In genomic region chr1:169064103-169064502, GRCh38 we compare ENCODE assay signal across 25 cellular contexts.
"Had no signal": no experiment of that assay in that cellular context is flagged by ENCODE, and none has a peak within 500 bp of the region (broad histone marks: within the 10 kb centered on the region; RNA-seq: fewer than 3 reads in every experiment).

No MANE protein-coding gene starts in this region.

- H3K4me2 ChIP-seq: SK-N-SH had no signal

- FAIRE-seq: HTR-8/SVneo had no signal

- H3K4me3 ChIP-seq: MG63 had no signal

- ATAC-seq: Panc1, PC-3 had no signal

- H3K27ac ChIP-seq: HL-60, RWPE1 had no signal

- H3K36me3 ChIP-seq: MG63 had no signal

- H3K27me3 ChIP-seq: MG63 had no signal

- DNase-seq: Karpas-422; KG1; MG63; NCI-H1092; NCI-H1105 treated with DMSO at 0.1 percent for 48 hours; NCI-H1417 treated with DMSO at 0.1 percent for 48 hours; NCI-H146; NCI-H1694 treated with DMSO at 0.1 percent for 48 hours; NCI-H1930; NCI-H2081; NCI-H2171; NCI-H226; NCI-H446; NCI-H510A; NCI-H524 treated with DMSO at 0.1 percent for 48 hours; NCI-H69; NCI-H774; NK-92 treated with Interleukin-12 subunit alpha and Interleukin-12 subunit beta, amount 100 ng/mL, for 24 hours; PC-3; SHP77; SK-N-SH had no signal

- H3K9ac ChIP-seq: SK-N-SH had no signal
